Comparison of ENCODE assay signal across 2 cellular contexts in the genomic region with DNA sequence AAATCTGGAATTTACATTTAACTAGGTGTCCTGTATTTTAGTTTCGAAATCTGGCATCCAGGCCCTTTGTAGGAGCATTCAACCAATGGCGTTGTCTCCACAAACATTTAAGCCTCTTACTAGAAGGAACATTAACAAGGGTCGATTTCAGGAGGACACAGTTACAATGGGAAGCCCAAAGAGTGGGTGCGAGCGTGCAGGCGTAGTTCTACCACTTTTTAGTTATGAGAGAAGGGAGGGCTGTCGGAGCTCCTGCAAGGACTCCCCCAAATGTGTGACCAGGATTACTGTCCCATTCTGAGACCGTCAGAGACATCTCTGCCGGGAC.
TF ChIP-seq lines count a peak whose summit lies in the region.

No MANE protein-coding gene starts in this region.

TF ChIP-seq in GM12878, 131 proteins besides CTCF, POLR2A, EP300 and RAD21:
- TF ChIP-seq TCF12 (IDR thresholded peaks at IDR 0.05; ENCODE audit: low read depth, low read length) (no peak), HDAC6 (IDR thresholded peaks at IDR 0.05; ENCODE audit: unreplicated experiment) (no peak), REST (IDR thresholded peaks at IDR 0.05; ENCODE audit: low read depth, low read length) (no peak), HCFC1 (IDR thresholded peaks at IDR 0.05; ENCODE audit: low read length) (no peak), RCOR1 (conservative IDR thresholded peaks at IDR 0.05; ENCODE audit: low read depth, low read length) (no peak), IRF4 (IDR thresholded peaks at IDR 0.05; ENCODE audit: low read depth, low read length) (no peak), FOXM1 (IDR thresholded peaks at IDR 0.05; ENCODE audit: low read depth, low read length) (no peak), FOS (IDR thresholded peaks at IDR 0.05; ENCODE audit: borderline replicate concordance, extremely low read depth, insufficient read length) (no peak), E2F8 (IDR thresholded peaks at IDR 0.05; ENCODE audit: low read depth, partially characterized antibody) (no peak), TCF7 (IDR thresholded peaks at IDR 0.05; ENCODE audit: borderline replicate concordance) (no peak), MTA3 (IDR thresholded peaks at IDR 0.05; ENCODE audit: borderline replicate concordance, low read length) (no peak), BACH1 (IDR thresholded peaks at IDR 0.05; ENCODE audit: borderline replicate concordance) (no peak), LARP7 (IDR thresholded peaks at IDR 0.05) (no peak), GABPA (IDR thresholded peaks at IDR 0.05; ENCODE audit: low read depth) (no peak), MTA2 (IDR thresholded peaks at IDR 0.05; ENCODE audit: low read depth) (no peak)
- TF ChIP-seq, protein P1, sequence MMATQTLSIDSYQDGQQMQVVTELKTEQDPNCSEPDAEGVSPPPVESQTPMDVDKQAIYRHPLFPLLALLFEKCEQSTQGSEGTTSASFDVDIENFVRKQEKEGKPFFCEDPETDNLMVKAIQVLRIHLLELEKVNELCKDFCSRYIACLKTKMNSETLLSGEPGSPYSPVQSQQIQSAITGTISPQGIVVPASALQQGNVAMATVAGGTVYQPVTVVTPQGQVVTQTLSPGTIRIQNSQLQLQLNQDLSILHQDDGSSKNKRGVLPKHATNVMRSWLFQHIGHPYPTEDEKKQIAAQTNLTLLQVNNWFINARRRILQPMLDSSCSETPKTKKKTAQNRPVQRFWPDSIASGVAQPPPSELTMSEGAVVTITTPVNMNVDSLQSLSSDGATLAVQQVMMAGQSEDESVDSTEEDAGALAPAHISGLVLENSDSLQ (IDR thresholded peaks at IDR 0.05): no peak

TF ChIP-seq in HepG2, 621 proteins besides CTCF, POLR2A, EP300 and RAD21 (continues in another document):
- TF ChIP-seq PAX8 (CRISPR knock-in tag; IDR thresholded peaks at IDR 0.05; ENCODE audit: borderline replicate concordance): no peak; the same call in 1 of the 2 replicates
- no peak for TF ChIP-seq ZNF781 (CRISPR knock-in tag; IDR thresholded peaks at IDR 0.05; ENCODE audit: borderline replicate concordance, not compliant biosample characterization)
- TF ChIP-seq, protein P2, sequence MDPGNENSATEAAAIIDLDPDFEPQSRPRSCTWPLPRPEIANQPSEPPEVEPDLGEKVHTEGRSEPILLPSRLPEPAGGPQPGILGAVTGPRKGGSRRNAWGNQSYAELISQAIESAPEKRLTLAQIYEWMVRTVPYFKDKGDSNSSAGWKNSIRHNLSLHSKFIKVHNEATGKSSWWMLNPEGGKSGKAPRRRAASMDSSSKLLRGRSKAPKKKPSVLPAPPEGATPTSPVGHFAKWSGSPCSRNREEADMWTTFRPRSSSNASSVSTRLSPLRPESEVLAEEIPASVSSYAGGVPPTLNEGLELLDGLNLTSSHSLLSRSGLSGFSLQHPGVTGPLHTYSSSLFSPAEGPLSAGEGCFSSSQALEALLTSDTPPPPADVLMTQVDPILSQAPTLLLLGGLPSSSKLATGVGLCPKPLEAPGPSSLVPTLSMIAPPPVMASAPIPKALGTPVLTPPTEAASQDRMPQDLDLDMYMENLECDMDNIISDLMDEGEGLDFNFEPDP (CRISPR knock-in tag; conservative IDR thresholded peaks at IDR 0.05): 0 out of 2 replicates have a peak, but pooled peaks have one; percentile 3
- TF ChIP-seq GPBP1L1 (CRISPR knock-in tag; IDR thresholded peaks at IDR 0.05): no peak
- TF ChIP-seq, protein P3, sequence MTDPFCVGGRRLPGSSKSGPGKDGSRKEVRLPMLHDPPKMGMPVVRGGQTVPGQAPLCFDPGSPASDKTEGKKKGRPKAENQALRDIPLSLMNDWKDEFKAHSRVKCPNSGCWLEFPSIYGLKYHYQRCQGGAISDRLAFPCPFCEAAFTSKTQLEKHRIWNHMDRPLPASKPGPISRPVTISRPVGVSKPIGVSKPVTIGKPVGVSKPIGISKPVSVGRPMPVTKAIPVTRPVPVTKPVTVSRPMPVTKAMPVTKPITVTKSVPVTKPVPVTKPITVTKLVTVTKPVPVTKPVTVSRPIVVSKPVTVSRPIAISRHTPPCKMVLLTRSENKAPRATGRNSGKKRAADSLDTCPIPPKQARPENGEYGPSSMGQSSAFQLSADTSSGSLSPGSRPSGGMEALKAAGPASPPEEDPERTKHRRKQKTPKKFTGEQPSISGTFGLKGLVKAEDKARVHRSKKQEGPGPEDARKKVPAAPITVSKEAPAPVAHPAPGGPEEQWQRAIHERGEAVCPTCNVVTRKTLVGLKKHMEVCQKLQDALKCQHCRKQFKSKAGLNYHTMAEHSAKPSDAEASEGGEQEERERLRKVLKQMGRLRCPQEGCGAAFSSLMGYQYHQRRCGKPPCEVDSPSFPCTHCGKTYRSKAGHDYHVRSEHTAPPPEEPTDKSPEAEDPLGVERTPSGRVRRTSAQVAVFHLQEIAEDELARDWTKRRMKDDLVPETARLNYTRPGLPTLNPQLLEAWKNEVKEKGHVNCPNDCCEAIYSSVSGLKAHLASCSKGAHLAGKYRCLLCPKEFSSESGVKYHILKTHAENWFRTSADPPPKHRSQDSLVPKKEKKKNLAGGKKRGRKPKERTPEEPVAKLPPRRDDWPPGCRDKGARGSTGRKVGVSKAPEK (CRISPR knock-in tag; IDR thresholded peaks at IDR 0.05; ENCODE audit: borderline replicate concordance): 0 out of 2 replicates have a peak, but pooled peaks have one; percentile 6
- TF ChIP-seq HMGA1 (CRISPR knock-in tag; conservative IDR thresholded peaks at IDR 0.05): no peak
- 0 out of 2 replicates have a peak, but pooled peaks have one; percentile 47 for TF ChIP-seq ZNF878 (CRISPR knock-in tag; IDR thresholded peaks at IDR 0.05)
- no peak for TF ChIP-seq ZBTB44 (CRISPR knock-in tag; IDR thresholded peaks at IDR 0.05)
- TF ChIP-seq ZNF678 (CRISPR knock-in tag; IDR thresholded peaks at IDR 0.05): 0 out of 2 replicates have a peak, but pooled peaks have one; percentile 33
- TF ChIP-seq TARDBP (CRISPR knock-in tag; IDR thresholded peaks at IDR 0.05): no peak
- peak; percentile 38; the same call in 1 of the 2 replicates for TF ChIP-seq ATF7-NPFF (CRISPR knock-in tag; IDR thresholded peaks at IDR 0.05; ENCODE audit: low read depth)
- peak; percentile 95; the same call in 1 of the 2 replicates for TF ChIP-seq ZNF446 (CRISPR knock-in tag; IDR thresholded peaks at IDR 0.05)
- TF ChIP-seq ZNF260 (CRISPR knock-in tag; IDR thresholded peaks at IDR 0.05; ENCODE audit: borderline replicate concordance, low read depth): no peak
- no peak for TF ChIP-seq ZNF18 (CRISPR knock-in tag; IDR thresholded peaks at IDR 0.05; ENCODE audit: insufficient replicate concordance)
- TF ChIP-seq SMAD9 (CRISPR knock-in tag; IDR thresholded peaks at IDR 0.05): no peak
- TF ChIP-seq ZNF749 (CRISPR knock-in tag; IDR thresholded peaks at IDR 0.05; ENCODE audit: borderline replicate concordance): peak; percentile 20; the same call in 1 of the 2 replicates
- TF ChIP-seq, protein P4, sequence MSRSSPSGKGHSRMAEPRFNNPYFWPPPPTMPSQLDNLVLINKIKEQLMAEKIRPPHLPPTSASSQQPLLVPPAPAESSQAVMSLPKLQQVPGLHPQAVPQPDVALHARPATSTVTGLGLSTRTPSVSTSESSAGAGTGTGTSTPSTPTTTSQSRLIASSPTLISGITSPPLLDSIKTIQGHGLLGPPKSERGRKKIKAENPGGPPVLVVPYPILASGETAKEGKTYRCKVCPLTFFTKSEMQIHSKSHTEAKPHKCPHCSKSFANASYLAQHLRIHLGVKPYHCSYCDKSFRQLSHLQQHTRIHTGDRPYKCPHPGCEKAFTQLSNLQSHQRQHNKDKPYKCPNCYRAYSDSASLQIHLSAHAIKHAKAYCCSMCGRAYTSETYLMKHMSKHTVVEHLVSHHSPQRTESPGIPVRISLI (CRISPR knock-in tag; IDR thresholded peaks at IDR 0.05; ENCODE audit: borderline replicate concordance): no peak
- TF ChIP-seq ZNF703 (CRISPR knock-in tag; IDR thresholded peaks at IDR 0.05; ENCODE audit: borderline replicate concordance): no peak
- TF ChIP-seq ZNF850 (CRISPR knock-in tag; conservative IDR thresholded peaks at IDR 0.05): no peak
- TF ChIP-seq, protein P5, sequence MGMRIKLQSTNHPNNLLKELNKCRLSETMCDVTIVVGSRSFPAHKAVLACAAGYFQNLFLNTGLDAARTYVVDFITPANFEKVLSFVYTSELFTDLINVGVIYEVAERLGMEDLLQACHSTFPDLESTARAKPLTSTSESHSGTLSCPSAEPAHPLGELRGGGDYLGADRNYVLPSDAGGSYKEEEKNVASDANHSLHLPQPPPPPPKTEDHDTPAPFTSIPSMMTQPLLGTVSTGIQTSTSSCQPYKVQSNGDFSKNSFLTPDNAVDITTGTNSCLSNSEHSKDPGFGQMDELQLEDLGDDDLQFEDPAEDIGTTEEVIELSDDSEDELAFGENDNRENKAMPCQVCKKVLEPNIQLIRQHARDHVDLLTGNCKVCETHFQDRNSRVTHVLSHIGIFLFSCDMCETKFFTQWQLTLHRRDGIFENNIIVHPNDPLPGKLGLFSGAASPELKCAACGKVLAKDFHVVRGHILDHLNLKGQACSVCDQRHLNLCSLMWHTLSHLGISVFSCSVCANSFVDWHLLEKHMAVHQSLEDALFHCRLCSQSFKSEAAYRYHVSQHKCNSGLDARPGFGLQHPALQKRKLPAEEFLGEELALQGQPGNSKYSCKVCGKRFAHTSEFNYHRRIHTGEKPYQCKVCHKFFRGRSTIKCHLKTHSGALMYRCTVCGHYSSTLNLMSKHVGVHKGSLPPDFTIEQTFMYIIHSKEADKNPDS (CRISPR knock-in tag; IDR thresholded peaks at IDR 0.05): peak; percentile 90; the same call in 1 of the 2 replicates
- TF ChIP-seq NCOA5 (CRISPR knock-in tag; IDR thresholded peaks at IDR 0.05): 0 out of 2 replicates have a peak, but pooled peaks have one; percentile 29
- TF ChIP-seq STAT6 (CRISPR knock-in tag; IDR thresholded peaks at IDR 0.05; ENCODE audit: borderline replicate concordance): no peak
- TF ChIP-seq REXO4 (CRISPR knock-in tag; IDR thresholded peaks at IDR 0.05; ENCODE audit: borderline replicate concordance): no peak
- peak; percentile 78; the same call in 1 of the 2 replicates for TF ChIP-seq GFI1 (CRISPR knock-in tag; IDR thresholded peaks at IDR 0.05; ENCODE audit: borderline replicate concordance)
- 0 out of 2 replicates have a peak, but pooled peaks have one; percentile 11 for TF ChIP-seq HOMEZ (CRISPR knock-in tag; IDR thresholded peaks at IDR 0.05; ENCODE audit: low read depth)
- TF ChIP-seq ZBTB8A (CRISPR knock-in tag; IDR thresholded peaks at IDR 0.05; ENCODE audit: borderline replicate concordance, low read depth): 0 out of 2 replicates have a peak, but pooled peaks have one; percentile 23
- 0 out of 2 replicates have a peak, but pooled peaks have one; percentile 36 for TF ChIP-seq SSRP1 (CRISPR knock-in tag; IDR thresholded peaks at IDR 0.05)
- peak; percentile 16; the same call in 1 of the 2 replicates for TF ChIP-seq ARNT2 (CRISPR knock-in tag; IDR thresholded peaks at IDR 0.05; ENCODE audit: low read depth)
- TF ChIP-seq CC2D1A (CRISPR knock-in tag; IDR thresholded peaks at IDR 0.05): 0 out of 2 replicates have a peak, but pooled peaks have one; percentile 68
